9 cellular contexts compared by ENCODE assay signal in genomic region chr18:55489742-55490055, GRCh38.
DNase-seq lines count a peak whose midpoint lies in the region; ATAC-seq and TF ChIP-seq lines count a peak whose summit lies in the region.
"Had no signal": no experiment of that assay in that cellular context is flagged by ENCODE, and none has a peak within 500 bp of the region (broad histone marks: within the 10 kb centered on the region; RNA-seq: fewer than 3 reads in every experiment).

No MANE protein-coding gene starts in this region.

- H3K9me3 Mint-ChIP-seq in natural killer cell treated with Interleukin-12 subunit alpha and Interleukin-12 subunit beta and Interleukin-15 and Interleukin-18, amount 100 ng/mL, for 72 hours = no peaks in the 10 kb centered on the region

- no peaks in the 10 kb centered on the region for H3K36me3 ChIP-seq in upper lobe of right lung

- no peaks in the 10 kb centered on the region for H3K9me3 ChIP-seq in upper lobe of right lung
- H3K9me3 ChIP-seq: A549 had no signal

- H3K4me3 ChIP-seq in upper lobe of right lung = no peak overlapping the region
- H3K4me3 ChIP-seq: A549 had no signal

- H3K4me3 Mint-ChIP-seq in natural killer cell treated with Interleukin-12 subunit alpha and Interleukin-12 subunit beta and Interleukin-15 and Interleukin-18, amount 100 ng/mL, for 72 hours = peak overlapping the region; percentile 61

- peak; percentile 2 for DNase-seq in NK-92 treated with Interleukin-12 subunit alpha and Interleukin-12 subunit beta, amount 100 ng/mL, for 24 hours (lab: John Stamatoyannopoulos, UW)
- no peak for DNase-seq in NK-92 (lab: John Stamatoyannopoulos, UW; ENCODE audit: unreplicated experiment)
- peak; percentile 76 for DNase-seq in NCI-H748 treated with DMSO at 0.1 percent for 48 hours (lab: John Stamatoyannopoulos, UW)
- no peak for DNase-seq in natural killer cell treated with Interleukin-12 subunit alpha and Interleukin-12 subunit beta and Interleukin-15 and Interleukin-18, amount 100 ng/mL, for 72 hours (ENCODE audit: low spot score)
- no peak for DNase-seq in upper lobe of right lung
- no peak for DNase-seq in UCSD-AML1 (lab: John Stamatoyannopoulos, UW; ENCODE audit: unreplicated experiment)

- peaks cover 4% of the 10 kb centered on the region for H3K4me1 ChIP-seq in upper lobe of right lung
- H3K4me1 ChIP-seq: A549 had no signal

- H3K27me3 Mint-ChIP-seq in natural killer cell treated with Interleukin-12 subunit alpha and Interleukin-12 subunit beta and Interleukin-15 and Interleukin-18, amount 100 ng/mL, for 72 hours = peaks cover 9 to 10% of the 10 kb centered on the region in 2 donors

- no peak for TF ChIP-seq CTCF in upper lobe of right lung (IDR thresholded peaks at IDR 0.05)

- ATAC-seq in HG03108 (IDR thresholded peaks at IDR 0.05; ENCODE audit: unreplicated experiment) (peak; percentile 75), upper lobe of right lung (no peak), GM21360 (IDR thresholded peaks at IDR 0.05; ENCODE audit: unreplicated experiment) (no peak)
- ATAC-seq in natural killer cell treated with Interleukin-12 subunit alpha and Interleukin-12 subunit beta and Interleukin-15 and Interleukin-18, amount 100 ng/mL, for 72 hours = peak; percentile 61 to 73
- ATAC-seq: A549 had no signal

- no peak overlapping the region for H3K27ac ChIP-seq in upper lobe of right lung
- H3K27ac ChIP-seq: A549 had no signal

- H3K4me1 Mint-ChIP-seq in natural killer cell treated with Interleukin-12 subunit alpha and Interleukin-12 subunit beta and Interleukin-15 and Interleukin-18, amount 100 ng/mL, for 72 hours (ENCODE audit: low read depth in 2 of 2) = peaks cover 9 to 11% of the 10 kb centered on the region in 2 donors

- intact Hi-C loops in upper lobe of right lung (cut with DNase I) = no loop called here

- no peaks in the 10 kb centered on the region for H3K27me3 ChIP-seq in upper lobe of right lung

- peak overlapping the region; percentile 39 to 43 for H3K27ac Mint-ChIP-seq in natural killer cell treated with Interleukin-12 subunit alpha and Interleukin-12 subunit beta and Interleukin-15 and Interleukin-18, amount 100 ng/mL, for 72 hours

- H3K36me3 Mint-ChIP-seq in natural killer cell treated with Interleukin-12 subunit alpha and Interleukin-12 subunit beta and Interleukin-15 and Interleukin-18, amount 100 ng/mL, for 72 hours = no peaks in the 10 kb centered on the region

Comparison
In these comparisons a context has a peak if more than half of its experiments do, and no peak if none do; other contexts are left out.
1. DNase-seq: peak in NK-92 treated with Interleukin-12 subunit alpha and Interleukin-12 subunit beta, amount 100 ng/mL, for 24 hours (single experiment) and NCI-H748 treated with DMSO at 0.1 percent for 48 hours (single experiment); none in NK-92 (single experiment), natural killer cell treated with Interleukin-12 subunit alpha and Interleukin-12 subunit beta and Interleukin-15 and Interleukin-18, amount 100 ng/mL, for 72 hours (single experiment), upper lobe of right lung (single experiment) and UCSD-AML1 (single experiment).
2. ATAC-seq: peak in HG03108 (single experiment) and natural killer cell treated with Interleukin-12 subunit alpha and Interleukin-12 subunit beta and Interleukin-15 and Interleukin-18, amount 100 ng/mL, for 72 hours (2 of 2); none in upper lobe of right lung (single experiment) and GM21360 (single experiment).